In genomic region chr3:81419196-81419595, GRCh38 we compare ENCODE assay signal across 10 cellular contexts.
DNase-seq lines count a peak whose midpoint lies in the region; ATAC-seq, FAIRE-seq and TF ChIP-seq lines count a peak whose summit lies in the region.
"Had no signal": no experiment of that assay in that cellular context is flagged by ENCODE, and none has a peak within 500 bp of the region (broad histone marks: within the 10 kb centered on the region; RNA-seq: fewer than 3 reads in every experiment).

No MANE protein-coding gene starts in this region.

- no peak for FAIRE-seq in urothelium cell line (lab: Jason Lieb, UNC)

- H3K27ac ChIP-seq in MM.1S (ENCODE audit: low read length) (no peak overlapping the region), osteoblast (ENCODE audit: low read depth, low read length) (no peak overlapping the region)
- H3K27ac ChIP-seq: BLaER1 treated with 17β-estradiol and CSF1 and Interleukin-3, amounts not matched to agents 10 nM and 100 nM had no signal

- no peaks in the 10 kb centered on the region for H3K36me3 ChIP-seq in MM.1S (replicated peaks; ENCODE audit: insufficient read depth, low read length)
- H3K36me3 ChIP-seq in osteoblast (ENCODE audit: insufficient read depth, low read length) = no peaks in the 10 kb centered on the region
- H3K36me3 ChIP-seq: BLaER1 treated with 17β-estradiol and CSF1 and Interleukin-3, amounts not matched to agents 10 nM and 100 nM had no signal

- no peak overlapping the region for H3K4me3 ChIP-seq in MM.1S (ENCODE audit: low read length)
- no peak overlapping the region for H3K4me3 ChIP-seq in osteoblast (ENCODE audit: insufficient read depth, low read length)
- H3K4me3 ChIP-seq: BLaER1 treated with 17β-estradiol and CSF1 and Interleukin-3, amounts not matched to agents 10 nM and 100 nM had no signal

- peak; percentile 6 for DNase-seq in NCI-H1092 treated with DMSO at 0.1 percent for 48 hours (lab: John Stamatoyannopoulos, UW)
- no peak for DNase-seq in NCI-H1092 (lab: John Stamatoyannopoulos, UW)
- peak; percentile 45 for DNase-seq in MM.1S
- DNase-seq in cerebellar cortex (ENCODE audit: low spot score) = peak; percentile 42
- DNase-seq in osteoblast (ENCODE audit: insufficient read length, low spot score, missing footprints) = peak; percentile 37
- no peak for DNase-seq in urothelium cell line (ENCODE audit: low spot score)
- no peak for DNase-seq in occipital lobe (lab: John Stamatoyannopoulos, UW)
- DNase-seq: activated naive CD8-positive, alpha-beta T cell treated with anti-CD3 and anti-CD28 coated beads, Interleukin-2, amount 10 ng/mL, durations not matched to agents 7 days and 5 days had no signal

- peak; percentile 46 for TF ChIP-seq CTCF in MM.1S (IDR thresholded peaks at IDR 0.05; ENCODE audit: low read length)
- TF ChIP-seq CTCF in osteoblast (IDR thresholded peaks at IDR 0.05; ENCODE audit: extremely low read depth, low read depth, low read length) = peak; percentile 58

- no peak overlapping the region for H3K9ac ChIP-seq in MM.1S (ENCODE audit: low read length)
- H3K9ac ChIP-seq: BLaER1 treated with 17β-estradiol and CSF1 and Interleukin-3, amounts not matched to agents 10 nM and 100 nM had no signal

- no peak overlapping the region for H2AFZ ChIP-seq in MM.1S (ENCODE audit: low read length)
- no peak overlapping the region for H2AFZ ChIP-seq in osteoblast (ENCODE audit: low read length)

- no peak overlapping the region for H3K4me2 ChIP-seq in MM.1S (ENCODE audit: low read depth, low read length)
- no peak overlapping the region for H3K4me2 ChIP-seq in osteoblast (ENCODE audit: insufficient read depth, low read length)
- H3K4me2 ChIP-seq: BLaER1 treated with 17β-estradiol and CSF1 and Interleukin-3, amounts not matched to agents 10 nM and 100 nM had no signal

- H3K4me1 ChIP-seq in MM.1S (ENCODE audit: low read length) = no peaks in the 10 kb centered on the region
- peaks cover 7% of the 10 kb centered on the region for H3K4me1 ChIP-seq in osteoblast (ENCODE audit: insufficient read depth, low read length)
- H3K4me1 ChIP-seq: BLaER1 treated with 17β-estradiol and CSF1 and Interleukin-3, amounts not matched to agents 10 nM and 100 nM had no signal

- no peaks in the 10 kb centered on the region for H3K9me2 ChIP-seq in MM.1S (replicated peaks; ENCODE audit: insufficient read depth, low read length)

- no peak for ATAC-seq in HG03025 (IDR thresholded peaks at IDR 0.05; ENCODE audit: low FRiP score, unreplicated experiment)

- H3K27me3 ChIP-seq in MM.1S (replicated peaks; ENCODE audit: insufficient read depth, low read length) = no peaks in the 10 kb centered on the region
- H3K27me3 ChIP-seq in osteoblast (ENCODE audit: insufficient read depth, low read length) = no peaks in the 10 kb centered on the region
- H3K27me3 ChIP-seq: BLaER1 treated with 17β-estradiol and CSF1 and Interleukin-3, amounts not matched to agents 10 nM and 100 nM had no signal

- no peaks in the 10 kb centered on the region for H3K9me3 ChIP-seq in MM.1S (replicated peaks; ENCODE audit: insufficient read depth, low read length)
- H3K9me3 ChIP-seq in osteoblast (ENCODE audit: low read depth, low read length) = no peaks in the 10 kb centered on the region
- H3K9me3 ChIP-seq: BLaER1 treated with 17β-estradiol and CSF1 and Interleukin-3, amounts not matched to agents 10 nM and 100 nM had no signal

- H3K79me2 ChIP-seq in MM.1S (ENCODE audit: low read length) (no peaks in the 10 kb centered on the region), osteoblast (ENCODE audit: insufficient read depth, low read length) (no peaks in the 10 kb centered on the region)

- H3F3A ChIP-seq in MM.1S (ENCODE audit: insufficient read depth, low read length) = no peaks in the 10 kb centered on the region

- H4K20me1 ChIP-seq in MM.1S (ENCODE audit: insufficient read depth, low read length) (no peaks in the 10 kb centered on the region), osteoblast (ENCODE audit: insufficient read depth, low read length) (no peaks in the 10 kb centered on the region)
- H4K20me1 ChIP-seq: BLaER1 treated with 17β-estradiol and CSF1 and Interleukin-3, amounts not matched to agents 10 nM and 100 nM had no signal

Comparison
In these comparisons a context has a peak if more than half of its experiments do, and no peak if none do; other contexts are left out.
1. DNase-seq: peak in NCI-H1092 treated with DMSO at 0.1 percent for 48 hours (single experiment), MM.1S (single experiment), cerebellar cortex (single experiment) and osteoblast (single experiment); none in NCI-H1092 (single experiment), urothelium cell line (single experiment) and occipital lobe (single experiment).